In the genomic region with DNA sequence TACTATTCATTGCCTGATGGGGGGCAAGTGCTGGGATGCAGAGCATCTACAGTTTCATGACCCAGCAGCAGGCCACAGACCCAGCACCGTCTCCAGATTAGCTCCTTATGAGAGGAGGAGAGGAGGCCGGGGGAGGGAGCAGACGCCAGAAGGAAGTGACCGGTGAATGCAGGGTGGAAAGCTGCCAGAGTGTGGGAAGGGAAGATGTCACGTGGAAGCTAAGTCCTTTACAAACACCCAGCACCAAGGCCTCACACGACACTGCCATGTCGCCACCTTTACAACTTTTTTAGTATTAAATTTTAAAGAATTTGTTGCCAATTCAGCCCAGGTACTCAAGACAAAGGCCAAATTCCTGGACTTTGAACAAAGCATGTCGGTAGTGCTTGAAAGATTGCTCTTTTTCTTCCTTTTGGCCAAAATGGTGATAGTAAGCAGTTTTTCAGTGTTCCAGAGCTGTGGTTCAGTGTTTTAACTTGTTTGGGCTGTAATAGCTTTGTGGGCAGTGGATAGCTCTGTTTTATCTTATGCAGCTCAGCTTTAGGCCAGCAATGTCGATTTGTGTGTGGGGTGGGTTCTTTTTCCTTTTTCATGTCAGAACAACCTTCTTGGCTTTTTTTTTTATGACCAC, we compare ENCODE assay signal across 8 cellular contexts. TPM values are rescaled to one million over a fixed set of nuclear protein-coding genes. Genes with fewer than 3 reads are reported as not detected.
DNase-seq lines count a peak whose midpoint lies in the region; ATAC-seq and TF ChIP-seq lines count a peak whose summit lies in the region.

No MANE protein-coding gene starts in this region.

- TF ChIP-seq CTCF in heart left ventricle (IDR thresholded peaks at IDR 0.05), result no peak

- WGBS in heart left ventricle, 4 donors, result 14 to 23% (median 17%) methylated on average over 9 of the region's 9 CpGs

- peaks cover 9 to 98% (median 69%) of the 10 kb centered on the region in 12 donors for H3K4me1 ChIP-seq in heart left ventricle

- peak overlapping the region in 11 of 12 donors; percentile 62 to 87 (median 80) for H3K27ac ChIP-seq in heart left ventricle

- ATAC-seq in heart left ventricle (peak; percentile 44 to 80 (median 72)), HG03139 (IDR thresholded peaks at IDR 0.05; ENCODE audit: unreplicated experiment) (no peak), GM21786 (IDR thresholded peaks at IDR 0.05; ENCODE audit: unreplicated experiment) (no peak), HG03342 (IDR thresholded peaks at IDR 0.05; ENCODE audit: unreplicated experiment) (no peak)

- H3K27me3 ChIP-seq in heart left ventricle, result no peaks in the 10 kb centered on the region

- peak in 1 of 2 donors; percentile 19 for TF ChIP-seq POLR2A in heart left ventricle (IDR thresholded peaks at IDR 0.05)

- DNase-seq in DMS 273 treated with DMSO at 0.1 percent for 48 hours (lab: John Stamatoyannopoulos, UW) (peak; percentile 32), amniotic epithelial cell (ENCODE audit: low read depth) (peak; percentile 78), heart left ventricle (peak; percentile 85 to 93 (median 91)), pulmonary artery endothelial cell (ENCODE audit: low read depth, low spot score) (peak; percentile 65), NCI-H2081 (lab: John Stamatoyannopoulos, UW) (no peak)

- intact Hi-C loops in heart left ventricle (cut with DNase I), result loop anchor here in 2 of 10 donors (2.0 kb wide), 2 partner anchors 14 to 16 kb away; no protein-coding TSS in a partner anchor

- H3K4me3 ChIP-seq in heart left ventricle, result no peak overlapping the region

- H3K9me3 ChIP-seq in heart left ventricle, result no peaks in the 10 kb centered on the region

- H3K36me3 ChIP-seq in heart left ventricle, result peaks cover 0 to 59% (median 10%) of the 10 kb centered on the region in 9 donors

RNA-seq across cellular contexts. Expression of gene ZBTB38, which starts 58.2 kb away (rescaled TPM):
- total RNA-seq in heart left ventricle (100 to 1,000 TPM in 7 of 9 donors, 10 to 100 TPM in 2; 97.5 to 189 (median 128) TPM), pulmonary artery endothelial cell (80.3 and 128 TPM in 2 replicates)
- 10 to 100 TPM; 15.5 to 88.1 TPM for polyA plus RNA-seq in heart left ventricle

Comparison
In these comparisons a context has a peak if more than half of its experiments do, and no peak if none do; other contexts are left out.
1. DNase-seq: peak in DMS 273 treated with DMSO at 0.1 percent for 48 hours (single experiment), amniotic epithelial cell (single experiment), heart left ventricle (5 of 5) and pulmonary artery endothelial cell (single experiment); none in NCI-H2081 (0 of 2).
2. ATAC-seq: peak in heart left ventricle (4 of 4); none in HG03139 (single experiment), GM21786 (single experiment) and HG03342 (single experiment).